Comparison of ENCODE assay signal across 15 cellular contexts in the genomic region with DNA sequence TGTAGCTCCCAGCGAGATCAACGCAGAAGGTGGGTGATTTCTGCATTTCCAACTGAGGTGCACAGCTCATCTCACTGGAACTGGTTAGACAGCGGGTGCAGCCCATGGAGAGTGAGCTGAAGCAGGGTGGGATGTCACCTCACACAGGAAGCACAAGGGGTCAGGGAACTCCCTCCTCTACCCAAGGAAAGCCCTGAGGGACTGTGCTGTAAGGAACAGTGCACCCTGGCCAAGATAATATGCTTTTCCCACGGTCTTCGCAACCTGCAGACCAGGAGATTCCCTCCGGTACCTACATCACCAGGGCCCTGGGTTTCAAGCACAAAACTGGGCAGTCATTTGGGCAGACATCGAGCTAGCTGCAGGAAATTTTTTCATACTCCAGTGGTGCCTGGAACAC.
DNase-seq lines count a peak whose midpoint lies in the region; ATAC-seq and TF ChIP-seq lines count a peak whose summit lies in the region.
"Had no signal": no experiment of that assay in that cellular context is flagged by ENCODE, and none has a peak within 500 bp of the region (broad histone marks: within the 10 kb centered on the region; RNA-seq: fewer than 3 reads in every experiment).

No MANE protein-coding gene starts in this region.

- peak overlapping the region; percentile 40 for H3K4me3 Mint-ChIP-seq in activated CD4-positive, alpha-beta T cell treated with anti-CD3 and anti-CD28 coated beads, Interleukin-2, amount 10 ng/mL, durations not matched to agents 24 days and 14 days
- peak overlapping the region; percentile 81 for H3K4me3 Mint-ChIP-seq in natural killer cell
- H3K4me3 Mint-ChIP-seq in activated T-cell treated with anti-CD3 and anti-CD28 coated beads, Interleukin-2, amount 50 U/mL, for 4 hours, result no peak overlapping the region

- ATAC-seq in GM21529 (IDR thresholded peaks at IDR 0.05; ENCODE audit: unreplicated experiment) (peak; percentile 17), natural killer cell (peak; percentile 50 to 64 (median 52))
- no peak for ATAC-seq in activated T-cell treated with anti-CD3 and anti-CD28 coated beads, Interleukin-2, amount 50 U/mL, for 4 hours
- ATAC-seq: A549 had no signal

- no peaks in the 10 kb centered on the region for H3K79me2 ChIP-seq in KMS-11 (ENCODE audit: insufficient read depth, low read depth)

- DNase-seq in activated CD4-positive, alpha-beta T cell treated with anti-CD3 and anti-CD28 coated beads, Interleukin-2, amount 10 ng/mL, durations not matched to agents 24 days and 14 days, result no peak
- DNase-seq in activated CD4-positive, alpha-beta T cell treated with anti-CD3 and anti-CD28 coated beads, Interleukin-2, amount 50 U/mL, for 48 hours, result no peak
- DNase-seq in natural killer cell, result no peak
- DNase-seq in activated T-cell treated with anti-CD3 and anti-CD28 coated beads, Interleukin-2, amount 50 U/mL, for 4 hours, result no peak
- no peak for DNase-seq in stimulated activated CD4-positive, alpha-beta T cell treated with anti-CD3 and anti-CD28 coated beads, Interleukin-12 subunit alpha, Interleukin-12 subunit beta, amount 100 ng/mL, for 4 hours
- no peak for DNase-seq in DMS53 treated with DMSO at 0.1 percent for 48 hours (lab: John Stamatoyannopoulos, UW; ENCODE audit: unreplicated experiment)
- DNase-seq: effector memory CD4-positive, alpha-beta T cell; foreskin melanocyte; kidney glomerular epithelial cell; SIG-M5 had no signal

- no peak overlapping the region for H3K27ac Mint-ChIP-seq in activated CD4-positive, alpha-beta T cell treated with anti-CD3 and anti-CD28 coated beads, Interleukin-2, amount 10 ng/mL, durations not matched to agents 24 days and 14 days
- peak overlapping the region; percentile 89 to 92 for H3K27ac Mint-ChIP-seq in natural killer cell

- H4K20me1 ChIP-seq in KMS-11 (ENCODE audit: insufficient read depth), result no peaks in the 10 kb centered on the region

- H2AFZ ChIP-seq in KMS-11 (ENCODE audit: low read depth), result peak overlapping the region; percentile 18; the same call in 1 of the 2 replicates

- H3K9me3 Mint-ChIP-seq in activated CD4-positive, alpha-beta T cell treated with anti-CD3 and anti-CD28 coated beads, Interleukin-2, amount 10 ng/mL, durations not matched to agents 24 days and 14 days, result peaks cover 9% of the 10 kb centered on the region
- H3K9me3 Mint-ChIP-seq in natural killer cell, result peaks cover 3 to 7% of the 10 kb centered on the region in 2 donors
- peaks cover 8% of the 10 kb centered on the region for H3K9me3 Mint-ChIP-seq in activated T-cell treated with anti-CD3 and anti-CD28 coated beads, Interleukin-2, amount 50 U/mL, for 4 hours

- H3K36me3 ChIP-seq in KMS-11 (ENCODE audit: insufficient read depth), result no peaks in the 10 kb centered on the region
- H3K36me3 ChIP-seq: transverse colon, WERI-Rb-1 had no signal

- no peak overlapping the region for H3K9ac ChIP-seq in KMS-11

- peaks cover 10% of the 10 kb centered on the region for H3K36me3 Mint-ChIP-seq in activated CD4-positive, alpha-beta T cell treated with anti-CD3 and anti-CD28 coated beads, Interleukin-2, amount 10 ng/mL, durations not matched to agents 24 days and 14 days (ENCODE audit: low read depth)
- peaks cover 31% of the 10 kb centered on the region for H3K36me3 Mint-ChIP-seq in natural killer cell
- no peaks in the 10 kb centered on the region for H3K36me3 Mint-ChIP-seq in activated T-cell treated with anti-CD3 and anti-CD28 coated beads, Interleukin-2, amount 50 U/mL, for 4 hours (ENCODE audit: insufficient read depth)

- H3K4me1 Mint-ChIP-seq in activated CD4-positive, alpha-beta T cell treated with anti-CD3 and anti-CD28 coated beads, Interleukin-2, amount 10 ng/mL, durations not matched to agents 24 days and 14 days, result peaks cover 32% of the 10 kb centered on the region
- peaks cover 48 to 60% of the 10 kb centered on the region in 2 donors for H3K4me1 Mint-ChIP-seq in natural killer cell
- H3K4me1 Mint-ChIP-seq in activated T-cell treated with anti-CD3 and anti-CD28 coated beads, Interleukin-2, amount 50 U/mL, for 4 hours (ENCODE audit: low read depth), result peaks cover 32% of the 10 kb centered on the region

- intact Hi-C loops in activated CD4-positive, alpha-beta T cell treated with anti-CD3 and anti-CD28 coated beads, Interleukin-2, amount 10 ng/mL, durations not matched to agents 24 days and 14 days (cut with micrococcal nuclease), result loop anchor here (2.0 kb wide), 1 partner anchor 543 kb away; no protein-coding TSS in a partner anchor
- intact Hi-C loops in natural killer cell (cut with micrococcal nuclease), result loop anchor here (2.0 to 10.0 kb wide), 2 partner anchors 33 to 545 kb away; a partner anchor contains a TSS

- H3K27me3 ChIP-seq in KMS-11 (ENCODE audit: insufficient read depth, low read depth), result no peaks in the 10 kb centered on the region
- H3K27me3 ChIP-seq: transverse colon had no signal

- no peak overlapping the region for H3K4me3 ChIP-seq in KMS-11 (IDR thresholded peaks at IDR 0.05; ENCODE audit: insufficient read depth, low read depth, low read length)
- H3K4me3 ChIP-seq: A549, transverse colon had no signal

- peaks cover 7% of the 10 kb centered on the region for H3K4me1 ChIP-seq in KMS-11 (ENCODE audit: low read depth, poor library complexity, severe bottlenecking)
- H3K4me1 ChIP-seq: A549 had no signal

- TF ChIP-seq CTCF in KMS-11 (conservative IDR thresholded peaks at IDR 0.05; ENCODE audit: low read depth, low read length) (no peak), natural killer cell (IDR thresholded peaks at IDR 0.05) (no peak)

- H3K27me3 Mint-ChIP-seq in activated CD4-positive, alpha-beta T cell treated with anti-CD3 and anti-CD28 coated beads, Interleukin-2, amount 10 ng/mL, durations not matched to agents 24 days and 14 days, result peaks cover 11% of the 10 kb centered on the region
- no peaks in the 10 kb centered on the region for H3K27me3 Mint-ChIP-seq in natural killer cell (ENCODE audit: low read depth in 2 of 2)
- H3K27me3 Mint-ChIP-seq in activated T-cell treated with anti-CD3 and anti-CD28 coated beads, Interleukin-2, amount 50 U/mL, for 4 hours (ENCODE audit: low read depth), result no peaks in the 10 kb centered on the region

- no peak overlapping the region for H3K4me2 ChIP-seq in KMS-11
- H3K4me2 ChIP-seq: A549 had no signal

- no peak overlapping the region for H3K27ac ChIP-seq in KMS-11
- H3K27ac ChIP-seq: A549, transverse colon, WERI-Rb-1 had no signal

Comparison
In these comparisons a context has a peak if more than half of its experiments do, and no peak if none do; other contexts are left out.
1. ATAC-seq: peak in GM21529 (single experiment) and natural killer cell (3 of 3); none in activated T-cell treated with anti-CD3 and anti-CD28 coated beads, Interleukin-2, amount 50 U/mL, for 4 hours (0 of 2).